ENCODE assay signal across 8 cellular contexts in the genomic region with DNA sequence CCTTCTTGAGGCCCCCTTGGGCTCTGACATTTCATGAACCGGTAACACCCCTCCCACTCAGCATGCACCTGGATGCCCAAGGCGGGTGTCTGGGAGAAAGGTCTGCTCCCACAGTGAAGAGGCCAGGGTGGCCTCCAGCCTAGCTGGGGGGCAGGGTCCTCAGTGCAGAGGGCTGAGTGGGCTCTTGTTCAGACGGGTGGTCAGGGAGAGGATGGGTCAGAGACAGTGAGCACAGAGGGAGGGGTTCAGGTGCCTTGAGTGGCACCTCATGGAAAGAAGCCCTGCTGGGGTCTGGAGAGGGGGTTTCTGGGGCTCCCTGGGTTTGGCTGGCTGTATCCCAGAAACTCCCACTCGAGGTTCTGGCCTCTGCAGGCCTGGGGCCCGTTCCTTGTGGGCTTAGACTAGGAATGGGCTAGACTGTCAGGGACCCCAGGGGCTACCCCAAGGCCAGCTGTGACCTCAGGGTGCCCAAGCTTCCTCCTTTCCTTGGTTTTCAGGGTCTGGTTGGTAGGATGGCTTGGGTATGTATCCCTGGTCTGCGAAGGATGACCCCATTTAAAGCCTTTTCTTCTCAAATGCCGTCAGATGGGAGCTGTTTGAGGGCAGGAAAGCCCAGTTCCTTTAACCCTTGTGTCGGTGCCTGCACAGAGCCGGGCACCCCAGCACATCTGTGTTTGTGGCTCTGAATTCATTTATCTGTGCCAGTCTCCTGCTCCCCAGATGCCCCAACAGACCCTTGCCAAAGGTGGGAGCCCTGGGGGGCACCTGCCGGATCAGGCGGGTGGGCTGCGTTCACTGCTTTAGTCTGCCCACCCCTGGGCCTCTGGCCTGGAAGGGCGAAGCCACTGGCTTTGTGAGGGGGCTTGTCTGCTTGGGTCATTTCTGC. TPM values are rescaled to one million over a fixed set of nuclear protein-coding genes. Genes with fewer than 3 reads are reported as not detected.
DNase-seq lines count a peak whose midpoint lies in the region; ATAC-seq and TF ChIP-seq lines count a peak whose summit lies in the region.

No MANE protein-coding gene starts in this region.

- peak overlapping the region in 1 of 2 experiments; percentile 17 for H2BK12ac ChIP-seq in mesenchymal stem cell (ENCODE audit: low read length in 2 of 2)

- peak overlapping the region; percentile 33 for H2BK15ac ChIP-seq in mesenchymal stem cell (ENCODE audit: low read depth, poor library complexity, severe bottlenecking)

- peak overlapping the region in 1 of 2 experiments; percentile 57 for H3K14ac ChIP-seq in mesenchymal stem cell (ENCODE audit: low read length in 2 of 2)

- peak overlapping the region; percentile 54 for H3K27ac ChIP-seq in mesenchymal stem cell (ENCODE audit: low read length, poor library complexity, severe bottlenecking)
- peak overlapping the region; percentile 65 to 79 (median 72) for H3K27ac ChIP-seq in transverse colon

- no peaks in the 10 kb centered on the region for H3K36me3 Mint-ChIP-seq in activated CD4-positive, alpha-beta T cell treated with anti-CD3 and anti-CD28 coated beads, Interleukin-2, amount 10 ng/mL, durations not matched to agents 7 days and 5 days (ENCODE audit: low read depth)

- peak overlapping the region; percentile 63 for H3K4me3 Mint-ChIP-seq in activated CD4-positive, alpha-beta T cell treated with anti-CD3 and anti-CD28 coated beads, Interleukin-2, amount 10 ng/mL, durations not matched to agents 7 days and 5 days

- DNase-seq in activated CD4-positive, alpha-beta T cell treated with anti-CD3 and anti-CD28 coated beads, Interleukin-2, amount 10 ng/mL, durations not matched to agents 7 days and 5 days, result no peak
- DNase-seq in activated CD4-positive, alpha-beta T cell treated with anti-CD3 and anti-CD28 coated beads, Interleukin-2, amount 50 U/mL, for 1 hour, result no peak
- DNase-seq in astrocyte of the spinal cord (ENCODE audit: low read depth, low spot score), result no peak
- no peak for DNase-seq in mesenchymal stem cell
- DNase-seq in transverse colon, result no peak
- DNase-seq in activated CD8-positive, alpha-beta memory T cell treated with anti-CD3 and anti-CD28 coated beads, Interleukin-2, amount 50 U/mL, for 48 hours, result no peak

- H3K4me1 Mint-ChIP-seq in activated CD4-positive, alpha-beta T cell treated with anti-CD3 and anti-CD28 coated beads, Interleukin-2, amount 10 ng/mL, durations not matched to agents 7 days and 5 days, result peaks cover 14% of the 10 kb centered on the region

- in situ Hi-C loops in astrocyte of the spinal cord (cut with HindIII; ENCODE audit: low sequenced_read_pairs), result no loop called here
- in situ Hi-C loops in transverse colon (cut with MboI; ENCODE audit: low pct_ligation_motif_present in 1 of 4, low pct_unique_long_range_greater_than_20kb in 1 of 4, low sequenced_read_pairs in 3 of 4), result no loop called here

- H3K79me1 ChIP-seq in mesenchymal stem cell (replicated peaks; ENCODE audit: low read length, poor library complexity, severe bottlenecking), result peaks cover 15% of the 10 kb centered on the region

- POLR2A ChIA-PET in activated CD4-positive, alpha-beta T cell treated with anti-CD3 and anti-CD28 coated beads, Interleukin-2, amount 10 ng/mL, durations not matched to agents 7 days and 5 days (lab: Charles Lee), result no interaction called here

- H3K9me3 Mint-ChIP-seq in activated CD4-positive, alpha-beta T cell treated with anti-CD3 and anti-CD28 coated beads, Interleukin-2, amount 10 ng/mL, durations not matched to agents 7 days and 5 days, result no peaks in the 10 kb centered on the region

- no peak for TF ChIP-seq POLR2A in transverse colon (IDR thresholded peaks at IDR 0.05)

- peak overlapping the region; percentile 9 for H3K27ac Mint-ChIP-seq in activated CD4-positive, alpha-beta T cell treated with anti-CD3 and anti-CD28 coated beads, Interleukin-2, amount 10 ng/mL, durations not matched to agents 7 days and 5 days

- WGBS in mesenchymal stem cell, result 86% methylated on average over 13 of the region's 13 CpGs
- WGBS in transverse colon (ENCODE audit: low coverage in 1 of 2), 2 donors, result 58% methylated on average over 10 of the region's 13 CpGs; no CpG with 5 or more reads in 1 of the 2 donors

- no peak overlapping the region for H2BK120ac ChIP-seq in mesenchymal stem cell (ENCODE audit: low read depth, low read length)

- peak overlapping the region; percentile 54 to 71 for H3K4ac ChIP-seq in mesenchymal stem cell (ENCODE audit: low read depth in 1 of 2, low read length in 2 of 2)

- H3K9me3 ChIP-seq in mesenchymal stem cell (ENCODE audit: control insufficient read depth, low read length) (no peaks in the 10 kb centered on the region), transverse colon (no peaks in the 10 kb centered on the region)

- H3K36me3 ChIP-seq in mesenchymal stem cell (ENCODE audit: control insufficient read depth in 1 of 2, insufficient read depth in 2 of 2, low read depth in 1 of 2, low read length in 2 of 2) (peaks cover 0 to 4% of the 10 kb centered on the region in 2 experiments), transverse colon (no peaks in the 10 kb centered on the region)

- peak overlapping the region in 1 of 2 experiments; percentile 23 for H3K23ac ChIP-seq in mesenchymal stem cell (ENCODE audit: low read length in 2 of 2)

- CTCF ChIA-PET in activated CD4-positive, alpha-beta T cell treated with anti-CD3 and anti-CD28 coated beads, Interleukin-2, amount 10 ng/mL, durations not matched to agents 7 days and 5 days (lab: Charles Lee), result interaction anchor here (0.6 to 1.7 kb wide), 2 partner anchors 48 to 548 kb away, joined by 3 read pairs; a partner anchor contains a TSS

- ATAC-seq in HG03196 (IDR thresholded peaks at IDR 0.05; ENCODE audit: unreplicated experiment) (no peak), GM21786 (IDR thresholded peaks at IDR 0.05; ENCODE audit: unreplicated experiment) (no peak)

- no peak overlapping the region for H4K91ac ChIP-seq in mesenchymal stem cell (ENCODE audit: low read length)

- H4K8ac ChIP-seq in mesenchymal stem cell (ENCODE audit: low read length), result no peak overlapping the region

- TF ChIP-seq EP300 in transverse colon (IDR thresholded peaks at IDR 0.05; ENCODE audit: low read depth), result no peak

- H3K4me3 ChIP-seq in astrocyte of the spinal cord (ENCODE audit: low read depth, low read length) (peak overlapping the region; percentile 53), mesenchymal stem cell (ENCODE audit: insufficient read depth in 1 of 2, low read depth in 1 of 2, low read length in 2 of 2) (peak overlapping the region; percentile 84 to 94), transverse colon (peak overlapping the region; percentile 21 to 81 (median 70))

- peaks cover 30% of the 10 kb centered on the region for H3K27me3 Mint-ChIP-seq in activated CD4-positive, alpha-beta T cell treated with anti-CD3 and anti-CD28 coated beads, Interleukin-2, amount 10 ng/mL, durations not matched to agents 7 days and 5 days

- no peak overlapping the region for H2AFZ ChIP-seq in mesenchymal stem cell (ENCODE audit: low read depth, low read length)

- peak overlapping the region; percentile 78 for H2AK5ac ChIP-seq in mesenchymal stem cell (ENCODE audit: low read length, severe bottlenecking)

- H3K27me3 ChIP-seq in mesenchymal stem cell (ENCODE audit: control insufficient read depth in 1 of 2, insufficient read depth in 1 of 2, low read length in 2 of 2) (no peaks in the 10 kb centered on the region), transverse colon (peaks cover 29% of the 10 kb centered on the region)

- H3K4me2 ChIP-seq in mesenchymal stem cell (ENCODE audit: low read length, poor library complexity, severe bottlenecking), result peak overlapping the region; percentile 68

- H2BK5ac ChIP-seq in mesenchymal stem cell (ENCODE audit: low read depth, low read length, poor library complexity, severe bottlenecking), result peak overlapping the region; percentile 47

- peak overlapping the region; percentile 82 for H3K9ac ChIP-seq in mesenchymal stem cell (ENCODE audit: low read length)

- peaks cover 38% of the 10 kb centered on the region for H3K4me1 ChIP-seq in mesenchymal stem cell (ENCODE audit: control insufficient read depth, insufficient read depth, low read depth, low read length)
- H3K4me1 ChIP-seq in transverse colon, result peaks cover 7 to 19% (median 9%) of the 10 kb centered on the region in 4 donors

- no peak overlapping the region for H3K18ac ChIP-seq in mesenchymal stem cell (ENCODE audit: low read depth in 1 of 2, low read length in 2 of 2)

- TF ChIP-seq CTCF in astrocyte of the spinal cord (IDR thresholded peaks at IDR 0.05; ENCODE audit: low read depth, low read length) (no peak), transverse colon (IDR thresholded peaks at IDR 0.05) (no peak)

- intact Hi-C loops in transverse colon (cut with DNase I; ENCODE audit: low total_unique reads), result no loop called here

RNA-seq across cellular contexts. Expression of a gene that starts 1.3 kb away (rescaled TPM):
- under 1 TPM; 0.42 to 0.77 TPM for total RNA-seq in activated CD4-positive, alpha-beta T cell treated with anti-CD3 and anti-CD28 coated beads, Interleukin-2, amount 10 ng/mL, durations not matched to agents 7 days and 5 days
- polyA plus RNA-seq in mesenchymal stem cell (2013, experiment 1 of 2), result 22.3 TPM
- polyA plus RNA-seq in mesenchymal stem cell (2013, experiment 2 of 2), result 22.9 TPM
- total RNA-seq in transverse colon, result 10 to 100 TPM in 1 of 4 donors, 1 to 10 TPM in 3; 6.7 to 10.5 (median 8.0) TPM

RNA-seq across cellular contexts. Expression of a gene that starts 31.6 kb away (rescaled TPM):
- 1,000 to 10,000 TPM; 1,621 to 1,780 TPM for total RNA-seq in activated CD4-positive, alpha-beta T cell treated with anti-CD3 and anti-CD28 coated beads, Interleukin-2, amount 10 ng/mL, durations not matched to agents 7 days and 5 days
- 1,826 TPM for polyA plus RNA-seq in mesenchymal stem cell (2013, experiment 1 of 2)
- 1,787 TPM for polyA plus RNA-seq in mesenchymal stem cell (2013, experiment 2 of 2)
- total RNA-seq in transverse colon, result 1,000 to 10,000 TPM in 3 of 4 donors, 100 to 1,000 TPM in 1; 909 to 2,069 (median 1,420) TPM

RNA-seq across cellular contexts. Expression of a gene that starts 48.5 kb away (rescaled TPM):
- 10 to 100 TPM; 36.4 to 40.8 TPM for total RNA-seq in activated CD4-positive, alpha-beta T cell treated with anti-CD3 and anti-CD28 coated beads, Interleukin-2, amount 10 ng/mL, durations not matched to agents 7 days and 5 days
- 10.8 TPM for polyA plus RNA-seq in mesenchymal stem cell (2013, experiment 1 of 2)
- polyA plus RNA-seq in mesenchymal stem cell (2013, experiment 2 of 2), result 11.1 TPM
- 10 to 100 TPM; 14.3 to 56.5 (median 24.7) TPM for total RNA-seq in transverse colon

Comparison
In these comparisons a context has a peak if more than half of its experiments do, and no peak if none do; other contexts are left out.
1. RNA of a gene that starts 1.3 kb away (total RNA-seq): 6.7 to 10.5 TPM in transverse colon; 0.42 to 0.77 TPM in activated CD4-positive, alpha-beta T cell treated with anti-CD3 and anti-CD28 coated beads, Interleukin-2, amount 10 ng/mL, durations not matched to agents 7 days and 5 days; every median in the first group is over 4 times any median in the second.
2. Peak in every context shown above with its lines, with median percentiles within 50 percentile points of each other: H3K4me3 ChIP-seq.